In the genomic region with DNA sequence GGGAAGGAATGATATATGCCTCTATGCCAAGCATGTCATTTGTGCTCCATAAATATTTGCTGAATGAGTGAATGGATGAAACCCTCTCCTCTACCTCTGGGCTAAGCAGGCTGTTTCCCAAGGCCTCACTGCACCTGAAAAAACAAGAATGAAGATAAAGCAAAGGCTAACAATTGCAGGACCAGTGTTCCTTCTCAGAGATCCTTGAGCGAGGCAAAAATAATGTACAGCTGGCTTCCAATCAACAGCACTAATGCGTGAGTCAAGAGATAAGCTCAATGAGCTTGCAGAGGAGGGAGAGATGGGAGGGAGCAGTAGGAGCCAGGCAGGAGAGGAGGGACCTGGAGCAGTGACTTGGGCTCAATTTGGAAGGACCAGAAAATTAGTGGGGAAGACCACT, we compare ENCODE assay signal across 15 cellular contexts.
A peak's percentile ranks its signal among the peaks of the same experiment; 100 is the strongest.
DNase-seq lines count a peak whose midpoint lies in the region; ATAC-seq, FAIRE-seq and TF ChIP-seq lines count a peak whose summit lies in the region.
"Had no signal": no experiment of that assay in that cellular context is flagged by ENCODE, and none has a peak within 500 bp of the region (broad histone marks: within the 10 kb centered on the region; RNA-seq: fewer than 3 reads in every experiment).

No MANE protein-coding gene starts in this region.

- H3K27ac ChIP-seq in HEK293 (ENCODE audit: extremely low read depth, low read depth, low read length) = no peak overlapping the region
- H3K27ac ChIP-seq in hepatocyte = peak overlapping the region; percentile 63
- H3K27ac ChIP-seq in small intestine (ENCODE audit: low read depth in 1 of 2, low read length in 1 of 2) = no peak overlapping the region
- H3K27ac ChIP-seq: BLaER1 treated with 17β-estradiol and CSF1 and Interleukin-3, amounts not matched to agents 10 nM and 100 nM; GM23248 had no signal

- no peak overlapping the region for H3K4me2 ChIP-seq in hepatocyte
- H3K4me2 ChIP-seq: BLaER1 treated with 17β-estradiol and CSF1 and Interleukin-3, amounts not matched to agents 10 nM and 100 nM had no signal

- no peak for FAIRE-seq in small intestine (lab: Jason Lieb, UNC)

- H3K36me3 Mint-ChIP-seq in Caco-2 (ENCODE audit: insufficient read depth, unreplicated experiment) = peaks cover 5% of the 10 kb centered on the region
- H3K36me3 Mint-ChIP-seq: CD4-positive, CD25-positive, alpha-beta regulatory T cell had no signal

- H3K79me2 ChIP-seq in hepatocyte = no peaks in the 10 kb centered on the region

- intact Hi-C loops in Caco-2 (cut with micrococcal nuclease; ENCODE audit: unreplicated experiment) = loop anchor here (5.0 to 10.0 kb wide), 3 partner anchors 40 to 177 kb away; a partner anchor contains a TSS

- no peak overlapping the region for H2AFZ ChIP-seq in hepatocyte
- H2AFZ ChIP-seq: GM23248 had no signal

- no peaks in the 10 kb centered on the region for H3K27me3 Mint-ChIP-seq in Caco-2 (ENCODE audit: insufficient read depth, unreplicated experiment)

- no peaks in the 10 kb centered on the region for H3K36me3 ChIP-seq in Caco-2 (ENCODE audit: control insufficient read depth, insufficient read depth, low read length)
- no peaks in the 10 kb centered on the region for H3K36me3 ChIP-seq in HEK293 (ENCODE audit: control insufficient read depth in 2 of 2, insufficient read depth in 1 of 2, low read length in 2 of 2)
- H3K36me3 ChIP-seq in hepatocyte (replicated peaks; ENCODE audit: insufficient read depth, low read depth) = no peaks in the 10 kb centered on the region
- no peaks in the 10 kb centered on the region for H3K36me3 ChIP-seq in small intestine (ENCODE audit: control insufficient read depth in 2 of 2, insufficient read depth in 2 of 2, low read length in 2 of 2)
- H3K36me3 ChIP-seq: BLaER1 treated with 17β-estradiol and CSF1 and Interleukin-3, amounts not matched to agents 10 nM and 100 nM; HAP-1 had no signal

- H3K9me3 Mint-ChIP-seq in Caco-2 (ENCODE audit: unreplicated experiment) = no peaks in the 10 kb centered on the region

- peak overlapping the region; percentile 29 for H3K27ac Mint-ChIP-seq in Caco-2 (ENCODE audit: unreplicated experiment)
- H3K27ac Mint-ChIP-seq: B cell had no signal

- H3K4me1 ChIP-seq in Caco-2 (peaks cover 44% of the 10 kb centered on the region), HEK293 (ENCODE audit: control insufficient read depth, insufficient read depth, low read length) (no peaks in the 10 kb centered on the region), hepatocyte (ENCODE audit: insufficient read depth) (peaks cover 17% of the 10 kb centered on the region), small intestine (ENCODE audit: control insufficient read depth in 2 of 2, insufficient read depth in 1 of 2, low read depth in 1 of 2, low read length in 1 of 2) (no peaks in the 10 kb centered on the region)
- H3K4me1 ChIP-seq: HAP-1 had no signal

- POLR2A ChIA-PET in Caco-2 (lab: Charles Lee) (no interaction called here), HEK293 (lab: Yijun Ruan, JAX) (no interaction called here)

- no peaks in the 10 kb centered on the region for H3K9me2 ChIP-seq in hepatocyte (replicated peaks; ENCODE audit: insufficient read depth)

- no peaks in the 10 kb centered on the region for H4K20me1 ChIP-seq in hepatocyte (ENCODE audit: insufficient read depth, poor library complexity, severe bottlenecking)
- H4K20me1 ChIP-seq: BLaER1 treated with 17β-estradiol and CSF1 and Interleukin-3, amounts not matched to agents 10 nM and 100 nM had no signal

- H3K4me1 Mint-ChIP-seq in Caco-2 (ENCODE audit: low read depth, unreplicated experiment) = peaks cover 32% of the 10 kb centered on the region

- H3K27me3 ChIP-seq in Caco-2 (replicated peaks; ENCODE audit: control insufficient read depth, insufficient read depth, low read length) (no peaks in the 10 kb centered on the region), hepatocyte (no peaks in the 10 kb centered on the region), small intestine (ENCODE audit: control insufficient read depth in 2 of 2, insufficient read depth in 2 of 2, low read length in 2 of 2) (no peaks in the 10 kb centered on the region)

- 37% methylated on average over 2 of the region's 2 CpGs for WGBS in hepatocyte (ENCODE audit: low lambda C conversion rate, missing lambda C conversion rate)
- WGBS in small intestine, 3 donors = 12 to 48% (median 35%) methylated on average over 2 of the region's 2 CpGs

- no peak for ATAC-seq in GM19023 (IDR thresholded peaks at IDR 0.05; ENCODE audit: unreplicated experiment)

- TF ChIP-seq CTCF in Caco-2 (IDR thresholded peaks at IDR 0.05; ENCODE audit: insufficient read depth in 1 of 2, low read depth in 1 of 2, low read length in 1 of 2, severe bottlenecking in 1 of 2, unreplicated experiment in 1 of 2) (no peak), HEK293 (tag by site-specific recombination; IDR thresholded peaks at IDR 0.05) (no peak), hepatocyte (IDR thresholded peaks at IDR 0.05; ENCODE audit: poor library complexity) (no peak)

- CTCF ChIA-PET in Caco-2 (lab: Charles Lee) (interaction anchor here (1.0 to 1.8 kb wide), 3 partner anchors 12 to 113 kb away, joined by 3 to 6 read pairs (median 5); no protein-coding TSS in a partner anchor), HEK293 (lab: Yijun Ruan, JAX) (no interaction called here)

- H3K9me3 ChIP-seq in Caco-2 (no peaks in the 10 kb centered on the region), HEK293 (ENCODE audit: control insufficient read depth, insufficient read depth, low read depth, low read length) (no peaks in the 10 kb centered on the region), hepatocyte (ENCODE audit: low read depth) (no peaks in the 10 kb centered on the region), small intestine (ENCODE audit: control insufficient read depth, low read depth) (no peaks in the 10 kb centered on the region)
- H3K9me3 ChIP-seq: BLaER1 treated with 17β-estradiol and CSF1 and Interleukin-3, amounts not matched to agents 10 nM and 100 nM; HAP-1 had no signal

- H3K4me3 Mint-ChIP-seq in Caco-2 (ENCODE audit: unreplicated experiment) = no peak overlapping the region
- H3K4me3 Mint-ChIP-seq: B cell; CD4-positive, CD25-positive, alpha-beta regulatory T cell had no signal

- H3K4me3 ChIP-seq in Caco-2 (ENCODE audit: low read depth, low read length) = no peak overlapping the region
- H3K4me3 ChIP-seq in HEK293 (ENCODE audit: low read depth, low read length) = no peak overlapping the region
- no peak overlapping the region for H3K4me3 ChIP-seq in hepatocyte
- no peak overlapping the region for H3K4me3 ChIP-seq in small intestine (ENCODE audit: low read depth in 1 of 2, low read length in 2 of 2)
- H3K4me3 ChIP-seq: BLaER1 treated with 17β-estradiol and CSF1 and Interleukin-3, amounts not matched to agents 10 nM and 100 nM; GM23248; HAP-1 had no signal

- DNase-seq in Caco-2 (peak in 1 of 2 experiments; percentile 54), hepatocyte (ENCODE audit: low spot score) (peak; percentile 23), small intestine (peak; percentile 56), iPS-NIHi7 (ENCODE audit: extremely low spot score) (no peak), kidney glomerular epithelial cell (lab: John Stamatoyannopoulos, UW) (no peak)
- DNase-seq: CD4-positive, CD25-positive, alpha-beta regulatory T cell; DMS153; DMS79; GF-D8; GM23248 had no signal

- BruUV-seq in Caco-2 (replicated peaks; lab: Mats Ljungman, UMichigan) = no TSS peak

TF ChIP-seq in HEK293, 187 proteins besides CTCF, POLR2A, EP300 and RAD21 (continues in another document):
- 0 out of 2 replicates have a peak, but pooled peaks have one; percentile 7 for TF ChIP-seq ZNF335 (tag by site-specific recombination; conservative IDR thresholded peaks at IDR 0.05)
- TF ChIP-seq ZNF132 (tag by site-specific recombination; IDR thresholded peaks at IDR 0.05; ENCODE audit: borderline replicate concordance) = no peak
- TF ChIP-seq, protein P1, sequence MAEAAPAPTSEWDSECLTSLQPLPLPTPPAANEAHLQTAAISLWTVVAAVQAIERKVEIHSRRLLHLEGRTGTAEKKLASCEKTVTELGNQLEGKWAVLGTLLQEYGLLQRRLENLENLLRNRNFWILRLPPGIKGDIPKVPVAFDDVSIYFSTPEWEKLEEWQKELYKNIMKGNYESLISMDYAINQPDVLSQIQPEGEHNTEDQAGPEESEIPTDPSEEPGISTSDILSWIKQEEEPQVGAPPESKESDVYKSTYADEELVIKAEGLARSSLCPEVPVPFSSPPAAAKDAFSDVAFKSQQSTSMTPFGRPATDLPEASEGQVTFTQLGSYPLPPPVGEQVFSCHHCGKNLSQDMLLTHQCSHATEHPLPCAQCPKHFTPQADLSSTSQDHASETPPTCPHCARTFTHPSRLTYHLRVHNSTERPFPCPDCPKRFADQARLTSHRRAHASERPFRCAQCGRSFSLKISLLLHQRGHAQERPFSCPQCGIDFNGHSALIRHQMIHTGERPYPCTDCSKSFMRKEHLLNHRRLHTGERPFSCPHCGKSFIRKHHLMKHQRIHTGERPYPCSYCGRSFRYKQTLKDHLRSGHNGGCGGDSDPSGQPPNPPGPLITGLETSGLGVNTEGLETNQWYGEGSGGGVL (tag by site-specific recombination; IDR thresholded peaks at IDR 0.05) = peak; percentile 52; the same call in 1 of the 2 replicates
- TF ChIP-seq ZNF2 (tag by site-specific recombination; IDR thresholded peaks at IDR 0.05) = 0 out of 2 replicates have a peak, but pooled peaks have one; percentile 50
- TF ChIP-seq ZNF133 (tag by site-specific recombination; IDR thresholded peaks at IDR 0.05) = peak; percentile 21; the same call in 1 of the 2 replicates
- peak; percentile 38; the same call in 1 of the 2 replicates for TF ChIP-seq ZXDB (tag by site-specific recombination; IDR thresholded peaks at IDR 0.05)
- TF ChIP-seq, protein P2, sequence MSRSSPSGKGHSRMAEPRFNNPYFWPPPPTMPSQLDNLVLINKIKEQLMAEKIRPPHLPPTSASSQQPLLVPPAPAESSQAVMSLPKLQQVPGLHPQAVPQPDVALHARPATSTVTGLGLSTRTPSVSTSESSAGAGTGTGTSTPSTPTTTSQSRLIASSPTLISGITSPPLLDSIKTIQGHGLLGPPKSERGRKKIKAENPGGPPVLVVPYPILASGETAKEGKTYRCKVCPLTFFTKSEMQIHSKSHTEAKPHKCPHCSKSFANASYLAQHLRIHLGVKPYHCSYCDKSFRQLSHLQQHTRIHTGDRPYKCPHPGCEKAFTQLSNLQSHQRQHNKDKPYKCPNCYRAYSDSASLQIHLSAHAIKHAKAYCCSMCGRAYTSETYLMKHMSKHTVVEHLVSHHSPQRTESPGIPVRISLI (tag by site-specific recombination; IDR thresholded peaks at IDR 0.05) = no peak
- TF ChIP-seq ZNF138 (tag by site-specific recombination; IDR thresholded peaks at IDR 0.05; ENCODE audit: borderline replicate concordance) = no peak

Comparison
In these comparisons a context has a peak if more than half of its experiments do, and no peak if none do; other contexts are left out.
1. DNase-seq: peak in hepatocyte (single experiment) and small intestine (single experiment); none in iPS-NIHi7 (single experiment) and kidney glomerular epithelial cell (single experiment).